ENCODE assay signal across 18 cellular contexts in genomic region chr11:78244080-78244479, GRCh38. TPM values are rescaled to one million over a fixed set of nuclear protein-coding genes. Genes with fewer than 3 reads are reported as not detected.
DNase-seq lines count a peak whose midpoint lies in the region; ATAC-seq and TF ChIP-seq lines count a peak whose summit lies in the region.
"Had no signal": no experiment of that assay in that cellular context is flagged by ENCODE, and none has a peak within 500 bp of the region (broad histone marks: within the 10 kb centered on the region; RNA-seq: fewer than 3 reads in every experiment).

No MANE protein-coding gene starts in this region.

- no peak for TF ChIP-seq POLR2A in heart left ventricle (IDR thresholded peaks at IDR 0.05)

- DNase-seq in heart left ventricle (no peak), right atrium auricular region (ENCODE audit: low spot score) (no peak), amniotic epithelial cell (ENCODE audit: low read depth) (peak; percentile 55), fibroblast of the aortic adventitia (ENCODE audit: low read depth) (peak; percentile 51), superior temporal gyrus (ENCODE audit: extremely low spot score) (no peak), BE2C (no peak)
- DNase-seq: activated gamma-delta T cell treated with Interleukin-2 at 50 U/mL for 16 hours; Calu3; lower lobe of right lung; NCI-H1436 treated with DMSO at 0.1 percent for 48 hours; NCI-H69; stimulated activated CD4-positive, alpha-beta T cell treated with anti-CD3 and anti-CD28 coated beads, Interleukin-12 subunit alpha, Interleukin-12 subunit beta, amount 100 ng/mL, for 4 hours; T-cell had no signal

- peaks cover 0 to 19% (median 6%) of the 10 kb centered on the region in 12 donors for H3K4me1 ChIP-seq in heart left ventricle
- no peaks in the 10 kb centered on the region for H3K4me1 ChIP-seq in right atrium auricular region
- H3K4me1 ChIP-seq in BE2C, result no peaks in the 10 kb centered on the region; the same call in 1 of the 2 replicates
- H3K4me1 ChIP-seq: A549, adrenal gland, lower lobe of right lung had no signal

- H3K4me3 ChIP-seq in heart left ventricle, result no peak overlapping the region
- H3K4me3 ChIP-seq in right atrium auricular region, result no peak overlapping the region
- no peak overlapping the region for H3K4me3 ChIP-seq in fibroblast of the aortic adventitia (ENCODE audit: low read depth, low read length)
- H3K4me3 ChIP-seq in BE2C (ENCODE audit: low read depth, low read length), result no peak overlapping the region
- H3K4me3 ChIP-seq: A549; adrenal gland; BLaER1 treated with 17β-estradiol and CSF1 and Interleukin-3, amounts not matched to agents 10 nM and 100 nM; lower lobe of right lung had no signal

- H3K36me3 ChIP-seq in heart left ventricle, result peaks cover 0 to 34% (median 15%) of the 10 kb centered on the region in 9 donors
- H3K36me3 ChIP-seq in right atrium auricular region, result peaks cover 5% of the 10 kb centered on the region
- no peaks in the 10 kb centered on the region; the same call in none of the 2 replicates for H3K36me3 ChIP-seq in BE2C

- intact Hi-C loops in heart left ventricle (cut with DNase I), result loop anchor here in 1 of 10 donors (10.0 kb wide), 1 partner anchor 101 kb away; no protein-coding TSS in a partner anchor

- TF ChIP-seq CTCF in heart left ventricle (IDR thresholded peaks at IDR 0.05) (no peak), right atrium auricular region (IDR thresholded peaks at IDR 0.05) (no peak), fibroblast of the aortic adventitia (IDR thresholded peaks at IDR 0.05; ENCODE audit: insufficient read depth, low read length) (no peak), BE2C (IDR thresholded peaks at IDR 0.05; ENCODE audit: low read depth, low read length) (no peak)

- ATAC-seq in heart left ventricle (peak; percentile 44 to 72 (median 65)), HG03460 (IDR thresholded peaks at IDR 0.05; ENCODE audit: unreplicated experiment) (no peak)
- ATAC-seq: A549, lower lobe of right lung, T-cell had no signal

- H3K27ac ChIP-seq in heart left ventricle (peak overlapping the region in 7 of 12 donors; percentile 3 to 59 (median 24)), right atrium auricular region (peak overlapping the region in 1 of 2 donors; percentile 17), temporal lobe (ENCODE audit: low read depth, low read length) (peak overlapping the region; percentile 70)
- H3K27ac ChIP-seq: A549, adrenal gland, lower lobe of right lung had no signal

- H3K27me3 ChIP-seq in heart left ventricle (no peaks in the 10 kb centered on the region), right atrium auricular region (no peaks in the 10 kb centered on the region), BE2C (no peaks in the 10 kb centered on the region)
- H3K27me3 ChIP-seq: adrenal gland; BLaER1 treated with 17β-estradiol and CSF1 and Interleukin-3, amounts not matched to agents 10 nM and 100 nM had no signal

- WGBS in heart left ventricle, 4 donors, result 33 to 50% (median 39%) methylated on average over 2 of the region's 2 CpGs

- peaks cover 0 to 29% (median 7%) of the 10 kb centered on the region in 12 donors for H3K9me3 ChIP-seq in heart left ventricle
- H3K9me3 ChIP-seq in right atrium auricular region, result peaks cover 0 to 11% of the 10 kb centered on the region in 2 donors
- H3K9me3 ChIP-seq in BE2C, result no peaks in the 10 kb centered on the region
- H3K9me3 ChIP-seq: lower lobe of right lung had no signal

RNA-seq across cellular contexts. Expression of gene USP35, which starts 55.4 kb away (rescaled TPM):
- total RNA-seq in heart left ventricle, result 1 to 10 TPM; 4.5 to 8.1 (median 5.3) TPM
- 1 to 10 TPM; 5.6 to 6.6 TPM for polyA plus RNA-seq in heart left ventricle
- total RNA-seq in right atrium auricular region, result 1 to 10 TPM; 8.0 to 8.6 TPM
- total RNA-seq in fibroblast of the aortic adventitia (ENCODE audit: low replicate concordance), result 10.2 and 32.2 TPM in 2 replicates
- 10.6 TPM for total RNA-seq in temporal lobe
- 5.3 TPM for polyA plus RNA-seq in BE2C (2012; ENCODE audit: insufficient read depth, insufficient read length, low read depth)

RNA-seq across cellular contexts. Expression of gene KCTD21, which starts 55.7 kb away (rescaled TPM):
- total RNA-seq in heart left ventricle, result 10 to 100 TPM in 1 of 9 donors, 1 to 10 TPM in 8; 5.6 to 10.9 (median 7.2) TPM
- polyA plus RNA-seq in heart left ventricle, result 1 to 10 TPM; 3.4 to 8.3 TPM
- 10 to 100 TPM in 1 of 2 donors, 1 to 10 TPM in 1; 9.8 to 12.9 TPM for total RNA-seq in right atrium auricular region
- 11.9 and 14.5 TPM in 2 replicates for total RNA-seq in fibroblast of the aortic adventitia (ENCODE audit: low replicate concordance)
- total RNA-seq in temporal lobe, result 7.4 TPM
- 14.2 TPM for polyA plus RNA-seq in BE2C (2012; ENCODE audit: insufficient read depth, insufficient read length, low read depth)

Comparison
In these comparisons a context has a peak if more than half of its experiments do, and no peak if none do; other contexts are left out.
1. DNase-seq: peak in amniotic epithelial cell (single experiment) and fibroblast of the aortic adventitia (single experiment); none in heart left ventricle (0 of 5), right atrium auricular region (single experiment), superior temporal gyrus (single experiment) and BE2C (single experiment).